15 cellular contexts compared by ENCODE assay signal in the genomic region with DNA sequence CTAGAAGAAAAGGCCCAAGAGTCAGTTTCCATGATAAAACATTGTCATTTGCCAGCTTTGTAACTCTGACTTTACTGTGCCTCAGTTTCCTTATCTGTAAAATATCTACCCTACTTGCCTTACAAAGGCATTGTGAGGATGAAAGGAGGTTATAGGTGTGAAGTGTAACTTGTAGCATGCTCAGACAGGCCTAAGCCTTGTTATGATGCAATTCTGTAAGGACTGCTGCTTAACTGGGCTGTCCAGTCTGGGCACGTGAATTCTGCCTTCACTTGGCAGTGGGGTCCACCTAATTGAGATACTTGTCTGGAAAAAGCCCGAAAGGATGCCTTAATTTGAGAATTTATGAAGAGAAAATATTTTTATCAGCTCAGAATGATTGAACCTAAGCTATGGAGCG.
DNase-seq lines count a peak whose midpoint lies in the region; ATAC-seq and TF ChIP-seq lines count a peak whose summit lies in the region.
"Had no signal": no experiment of that assay in that cellular context is flagged by ENCODE, and none has a peak within 500 bp of the region (broad histone marks: within the 10 kb centered on the region; RNA-seq: fewer than 3 reads in every experiment).

No MANE protein-coding gene starts in this region.

- H3K4me3 Mint-ChIP-seq in osteocyte (ENCODE audit: unreplicated experiment) = no peak overlapping the region
- H3K4me3 Mint-ChIP-seq: CD4-positive, alpha-beta memory T cell had no signal

- H3K36me3 ChIP-seq in GM23248 (ENCODE audit: low read depth) (no peaks in the 10 kb centered on the region), SJCRH30 (no peaks in the 10 kb centered on the region), esophagus muscularis mucosa (no peaks in the 10 kb centered on the region), gastrocnemius medialis (no peaks in the 10 kb centered on the region)
- H3K36me3 ChIP-seq: BE2C had no signal

- H3K36me3 Mint-ChIP-seq in osteocyte (ENCODE audit: unreplicated experiment) = no peaks in the 10 kb centered on the region
- H3K36me3 Mint-ChIP-seq: CD4-positive, alpha-beta memory T cell had no signal

- peak overlapping the region; percentile 22; the same call in 1 of the 2 replicates for H2AFZ ChIP-seq in GM23248

- peaks cover 34% of the 10 kb centered on the region for H3F3A ChIP-seq in GM23248 (ENCODE audit: insufficient read depth)

- 45 to 49% methylated on average over 3 of the region's 3 CpGs for WGBS in GM23248 (ENCODE audit: low coverage in 1 of 2, low lambda C conversion rate in 2 of 2, missing lambda C conversion rate in 2 of 2), 2 experiments
- WGBS in esophagus muscularis mucosa = 74% methylated on average over 3 of the region's 3 CpGs

- intact Hi-C loops in esophagus muscularis mucosa (cut with DNase I) = no loop called here
- intact Hi-C loops in gastrocnemius medialis (cut with DNase I; ENCODE audit: low total_unique reads) = no loop called here

- H3K4me1 ChIP-seq in GM23248 (ENCODE audit: insufficient read depth) (peaks cover 23% of the 10 kb centered on the region), SJCRH30 (peaks cover 14% of the 10 kb centered on the region), esophagus muscularis mucosa (peaks cover 0 to 18% (median 14%) of the 10 kb centered on the region in 4 donors), gastrocnemius medialis (no peaks in the 10 kb centered on the region)
- H3K4me1 ChIP-seq: BE2C had no signal

- H3K9me3 ChIP-seq in GM23248 (ENCODE audit: low read depth) (no peaks in the 10 kb centered on the region), SJCRH30 (replicated peaks) (no peaks in the 10 kb centered on the region), esophagus muscularis mucosa (no peaks in the 10 kb centered on the region), gastrocnemius medialis (no peaks in the 10 kb centered on the region)
- H3K9me3 ChIP-seq: BE2C had no signal

- peaks cover 30% of the 10 kb centered on the region for H3K4me1 Mint-ChIP-seq in osteocyte (ENCODE audit: unreplicated experiment)

- no peak for ATAC-seq in gastrocnemius medialis
- no peak for ATAC-seq in HG02798 (IDR thresholded peaks at IDR 0.05; ENCODE audit: poor library complexity, unreplicated experiment)

- no peak for TF ChIP-seq POLR2A in esophagus muscularis mucosa (IDR thresholded peaks at IDR 0.05; ENCODE audit: low read depth)
- TF ChIP-seq POLR2A in gastrocnemius medialis (IDR thresholded peaks at IDR 0.05) = no peak

- no peaks in the 10 kb centered on the region for H4K20me1 ChIP-seq in GM23248 (ENCODE audit: insufficient read depth)

- H3K4me2 ChIP-seq in GM23248 (ENCODE audit: unreplicated experiment) = peak overlapping the region; percentile 61

- H3K4me3 ChIP-seq in GM23248 (peak overlapping the region; percentile 5; the same call in 1 of the 2 replicates), SJCRH30 (no peak overlapping the region), esophagus muscularis mucosa (no peak overlapping the region), gastrocnemius medialis (no peak overlapping the region)

- H3K27ac Mint-ChIP-seq in osteocyte (ENCODE audit: unreplicated experiment) = peak overlapping the region; percentile 67

- in situ Hi-C loops in GM23248 (cut with MboI) (no loop called here), gastrocnemius medialis (cut with MboI; ENCODE audit: low sequenced_read_pairs in 4 of 4) (no loop called here)

- no peaks in the 10 kb centered on the region for H3K27me3 Mint-ChIP-seq in osteocyte (ENCODE audit: unreplicated experiment)
- H3K27me3 Mint-ChIP-seq: CD4-positive, alpha-beta memory T cell had no signal

- TF ChIP-seq CTCF in esophagus muscularis mucosa (IDR thresholded peaks at IDR 0.05) = no peak
- TF ChIP-seq CTCF in osteocyte (IDR thresholded peaks at IDR 0.05) = no peak
- no peak for TF ChIP-seq CTCF in gastrocnemius medialis (IDR thresholded peaks at IDR 0.05 in 4 of 5, conservative IDR thresholded peaks at IDR 0.05 in 1 of 5)

- H3K27ac ChIP-seq in GM23248 (peak overlapping the region; percentile 74), SJCRH30 (peak overlapping the region; percentile 7; the same call in 1 of the 2 replicates), esophagus muscularis mucosa (replicated peaks in 1 of 4) (no peak overlapping the region), gastrocnemius medialis (no peak overlapping the region)

- no peaks in the 10 kb centered on the region for H3K9me2 ChIP-seq in GM23248 (ENCODE audit: insufficient read depth)

- TF ChIP-seq EP300 in esophagus muscularis mucosa (IDR thresholded peaks at IDR 0.05) = no peak

- no peaks in the 10 kb centered on the region for H3K79me2 ChIP-seq in GM23248 (ENCODE audit: insufficient read depth)

- DNase-seq in GM23248 (no peak), SJCRH30 (no peak), esophagus muscularis mucosa (ENCODE audit: extremely low spot score) (peak; percentile 21), osteocyte (ENCODE audit: extremely low spot score, unreplicated experiment) (no peak), gastrocnemius medialis (no peak)
- no peak for DNase-seq in stimulated activated CD4-positive, alpha-beta T cell treated with anti-CD3 and anti-CD28 coated beads, Interleukin-2, amount 100 ng/mL, for 48 hours
- DNase-seq: BE2C; CD4-positive, alpha-beta memory T cell; DMS79; Kasumi-1; NCI-H1930; NCI-H2171 treated with DMSO at 0.1 percent for 48 hours; NCI-H82; SIG-M5 had no signal

- H3K27me3 ChIP-seq in GM23248 (replicated peaks; ENCODE audit: insufficient read depth) (no peaks in the 10 kb centered on the region), SJCRH30 (no peaks in the 10 kb centered on the region), esophagus muscularis mucosa (no peaks in the 10 kb centered on the region), gastrocnemius medialis (no peaks in the 10 kb centered on the region)
- H3K27me3 ChIP-seq: BE2C had no signal

- peak overlapping the region; percentile 32 for H3K9ac ChIP-seq in GM23248

- no peaks in the 10 kb centered on the region for H3K9me3 Mint-ChIP-seq in osteocyte (ENCODE audit: unreplicated experiment)
- H3K9me3 Mint-ChIP-seq: CD4-positive, alpha-beta memory T cell had no signal

Comparison
In these comparisons a context has a peak if more than half of its experiments do, and no peak if none do; other contexts are left out.
1. H3K27ac ChIP-seq: peak in GM23248 (single experiment) and SJCRH30 (single experiment); none in esophagus muscularis mucosa (0 of 4) and gastrocnemius medialis (0 of 4).